Comparison of ENCODE assay signal across 19 cellular contexts in the genomic region with DNA sequence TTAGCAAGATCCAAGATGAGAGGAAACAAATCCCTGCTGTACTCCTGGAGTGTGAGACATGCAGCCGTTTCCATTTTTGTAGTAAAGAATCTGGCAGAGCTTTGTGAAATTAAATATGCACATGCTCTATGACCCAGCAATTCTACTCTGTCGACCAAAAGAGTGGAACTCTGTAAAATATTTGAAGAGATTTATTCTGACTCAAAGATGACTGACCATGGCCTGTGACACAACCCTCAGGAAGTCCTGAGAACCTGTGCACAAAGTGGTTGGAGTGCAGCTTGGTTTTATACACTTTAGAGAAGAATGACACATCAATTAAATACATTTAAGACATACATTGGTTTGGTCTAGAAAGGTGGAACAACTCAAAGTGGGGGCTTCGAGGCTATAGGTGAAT. TPM values are rescaled to one million over a fixed set of nuclear protein-coding genes. Genes with fewer than 3 reads are reported as not detected.
A peak's percentile ranks its signal among the peaks of the same experiment; 100 is the strongest.
DNase-seq lines count a peak whose midpoint lies in the region; ATAC-seq, FAIRE-seq and TF ChIP-seq lines count a peak whose summit lies in the region.
"Had no signal": no experiment of that assay in that cellular context is flagged by ENCODE, and none has a peak within 500 bp of the region (broad histone marks: within the 10 kb centered on the region; RNA-seq: fewer than 3 reads in every experiment).

No MANE protein-coding gene starts in this region.

- H3K27ac ChIP-seq in GM23248 (no peak overlapping the region), K562 (ENCODE audit: extremely low read depth, low read depth, low read length) (0 out of 3 replicates have a peak overlapping the region, but pooled peaks have one; percentile 5)
- H3K27ac ChIP-seq: A549 had no signal

- H3K36me3 ChIP-seq in GM23248 (ENCODE audit: low read depth) (no peaks in the 10 kb centered on the region), K562 (ENCODE audit: control insufficient read depth, insufficient read depth, low read length) (no peaks in the 10 kb centered on the region)

- WGBS in GM23248 (ENCODE audit: low coverage in 1 of 2, low lambda C conversion rate in 2 of 2, missing lambda C conversion rate in 2 of 2), 2 experiments, result 46 to 51% methylated on average over 3 of the region's 3 CpGs
- WGBS in K562 (ENCODE audit: insufficient coverage, low coverage, missing lambda C conversion rate), result 28% methylated on average over 3 of the region's 3 CpGs

- POLR2A ChIA-PET in K562 (lab: Yijun Ruan, JAX), result interaction anchor here (0.6 to 1.6 kb wide), 4 partner anchors 10 to 581 kb away, joined by 4 to 5 read pairs (median 4); partner anchors contain the start of gene KCNN3

- ATAC-seq in K562, result no peak
- peak; percentile 21 for ATAC-seq in stimulated activated effector memory CD8-positive, alpha-beta T cell treated with anti-CD3 and anti-CD28 coated beads, Interleukin-12 subunit alpha, Interleukin-12 subunit beta, amount 100 ng/mL, for 72 hours
- no peak for ATAC-seq in GM19023 (IDR thresholded peaks at IDR 0.05; ENCODE audit: unreplicated experiment)
- ATAC-seq: A549; CD8-positive, alpha-beta T cell had no signal

- H3K9me3 ChIP-seq in GM23248 (ENCODE audit: low read depth), result no peaks in the 10 kb centered on the region
- no peaks in the 10 kb centered on the region for H3K9me3 ChIP-seq in K562 (replicated peaks; ENCODE audit: control insufficient read depth, insufficient read depth, low read depth, low read length)

- H3K9me3 Mint-ChIP-seq in stimulated activated effector memory CD8-positive, alpha-beta T cell treated with anti-CD3 and anti-CD28 coated beads, Interleukin-12 subunit alpha, Interleukin-12 subunit beta, amount 100 ng/mL, for 72 hours, result no peaks in the 10 kb centered on the region
- H3K9me3 Mint-ChIP-seq: CD8-positive, alpha-beta T cell had no signal

- CTCF ChIA-PET in K562 (lab: Yijun Ruan, JAX; ENCODE audit: low intra/inter-chr PET ratio), result no interaction called here

- in situ Hi-C loops in GM23248 (cut with MboI) (no loop called here), K562 (cut with MboI) (no loop called here)

- no peak overlapping the region for H2AFZ ChIP-seq in GM23248
- H2AFZ ChIP-seq in K562 (ENCODE audit: low read depth, low read length), result peak overlapping the region; percentile 67

- no peaks in the 10 kb centered on the region for H3F3A ChIP-seq in GM23248 (ENCODE audit: insufficient read depth)

- H3K27ac Mint-ChIP-seq in stimulated activated effector memory CD8-positive, alpha-beta T cell treated with anti-CD3 and anti-CD28 coated beads, Interleukin-12 subunit alpha, Interleukin-12 subunit beta, amount 100 ng/mL, for 72 hours, result no peak overlapping the region
- H3K27ac Mint-ChIP-seq: CD14-positive monocyte; CD8-positive, alpha-beta T cell had no signal

- H4K20me1 ChIP-seq in GM23248 (ENCODE audit: insufficient read depth), result no peaks in the 10 kb centered on the region
- no peaks in the 10 kb centered on the region for H4K20me1 ChIP-seq in K562 (replicated peaks; ENCODE audit: control insufficient read depth, insufficient read depth, low read length)

- TF ChIP-seq POLR2A in K562 (conservative IDR thresholded peaks at IDR 0.05), result no peak

- no TSS peak for BruUV-seq in K562 (replicated peaks; lab: Mats Ljungman, UMichigan)

- no peaks in the 10 kb centered on the region for H3K4me1 ChIP-seq in GM23248 (ENCODE audit: insufficient read depth)
- peaks cover 12 to 14% of the 10 kb centered on the region in 2 experiments; a peak in 4 of 5 replicates for H3K4me1 ChIP-seq in K562 (replicated peaks in 1 of 2; ENCODE audit: control insufficient read depth in 2 of 2, insufficient read depth in 2 of 2, low read length in 2 of 2)
- H3K4me1 ChIP-seq: A549 had no signal

- no peak for FAIRE-seq in K562 (lab: Jason Lieb, UNC)
- FAIRE-seq: A549, D721Med had no signal

- H3K27me3 ChIP-seq in GM23248 (replicated peaks; ENCODE audit: insufficient read depth) (no peaks in the 10 kb centered on the region), K562 (ENCODE audit: control insufficient read depth in 2 of 2, insufficient read depth in 2 of 2, low read length in 2 of 2) (no peaks in the 10 kb centered on the region)

- no peaks in the 10 kb centered on the region for H3K79me2 ChIP-seq in GM23248 (ENCODE audit: insufficient read depth)
- no peaks in the 10 kb centered on the region for H3K79me2 ChIP-seq in K562 (ENCODE audit: control insufficient read depth, insufficient read depth, low read length)

- TF ChIP-seq EP300 in K562 (IDR thresholded peaks at IDR 0.05; ENCODE audit: low read length), result no peak

- no peaks in the 10 kb centered on the region for H3K9me2 ChIP-seq in GM23248 (ENCODE audit: insufficient read depth)

- TF ChIP-seq CTCF in K562 (IDR thresholded peaks at IDR 0.05 in 2 of 3, conservative IDR thresholded peaks at IDR 0.05 in 1 of 3; ENCODE audit: insufficient read depth in 2 of 3, low read depth in 1 of 3, low read length in 3 of 3), result no peak

- TF ChIP-seq RAD21 in K562 (CRISPR knock-in tag; conservative IDR thresholded peaks at IDR 0.05 in 1 of 2, IDR thresholded peaks at IDR 0.05 in 1 of 2), result no peak

- no peak overlapping the region for H3K4me3 ChIP-seq in GM23248
- no peak overlapping the region for H3K4me3 ChIP-seq in K562
- H3K4me3 ChIP-seq: A549 had no signal

- H3K4me2 ChIP-seq in GM23248 (ENCODE audit: unreplicated experiment) (no peak overlapping the region), K562 (ENCODE audit: insufficient read depth, low read length) (no peak overlapping the region)
- H3K4me2 ChIP-seq: A549 had no signal

- intact Hi-C loops in K562 (cut with micrococcal nuclease), result no loop called here

- H3K36me3 Mint-ChIP-seq in stimulated activated effector memory CD8-positive, alpha-beta T cell treated with anti-CD3 and anti-CD28 coated beads, Interleukin-12 subunit alpha, Interleukin-12 subunit beta, amount 100 ng/mL, for 72 hours, result no peaks in the 10 kb centered on the region
- H3K36me3 Mint-ChIP-seq: CD14-positive monocyte had no signal

- DNase-seq in GM23248, result peak; percentile 25
- DNase-seq in M059J (ENCODE audit: low read depth), result peak; percentile 32
- no peak for DNase-seq in K562 (ENCODE audit: extremely low read depth in 1 of 4, low spot score in 3 of 4)
- no peak for DNase-seq in stimulated activated effector memory CD8-positive, alpha-beta T cell treated with anti-CD3 and anti-CD28 coated beads, Interleukin-12 subunit alpha, Interleukin-12 subunit beta, amount 100 ng/mL, for 72 hours (ENCODE audit: low spot score in 2 of 2)
- DNase-seq in NCI-H226, result no peak
- no peak for DNase-seq in activated CD8-positive, alpha-beta memory T cell treated with anti-CD3 and anti-CD28 coated beads, Interleukin-2, amount 50 U/mL, for 48 hours
- DNase-seq: CD8-positive, alpha-beta T cell; COR-L47; DMS153; DMS79 treated with DMSO at 0.1 percent for 48 hours; GF-D8; H7; IMR-90 had no signal

- no peaks in the 10 kb centered on the region for H3K9me1 ChIP-seq in K562 (ENCODE audit: control insufficient read depth, insufficient read depth, low read length)

- H3K4me1 Mint-ChIP-seq in stimulated activated effector memory CD8-positive, alpha-beta T cell treated with anti-CD3 and anti-CD28 coated beads, Interleukin-12 subunit alpha, Interleukin-12 subunit beta, amount 100 ng/mL, for 72 hours, result no peaks in the 10 kb centered on the region
- H3K4me1 Mint-ChIP-seq: CD14-positive monocyte had no signal

- H3K9ac ChIP-seq in GM23248 (no peak overlapping the region), K562 (ENCODE audit: insufficient read depth in 1 of 2, low read depth in 2 of 2, low read length in 2 of 2) (no peak overlapping the region; a peak in 1 of 4 replicates)

- no peak overlapping the region for H3K4me3 Mint-ChIP-seq in stimulated activated effector memory CD8-positive, alpha-beta T cell treated with anti-CD3 and anti-CD28 coated beads, Interleukin-12 subunit alpha, Interleukin-12 subunit beta, amount 100 ng/mL, for 72 hours
- H3K4me3 Mint-ChIP-seq: CD14-positive monocyte; CD8-positive, alpha-beta T cell had no signal

RNA-seq across cellular contexts. Expression of gene HAX1, which starts 16.3 kb away (rescaled TPM):
- 142 and 169 TPM in 2 replicates for total RNA-seq in GM23248 (2014; rRNA removed; shearing (Covaris generic))
- polyA plus RNA-seq in GM23248 (2016; fragmentation: Nextera tagmentation; extraction: Ambion mirVana) (172 and 178 TPM in 2 replicates), K562 (2011; rRNA removed) (239 and 276 TPM in 2 replicates), K562 (2014; fragmentation: Illumina TruSeq; extraction: Trizol) (200 and 240 TPM in 2 replicates), K562 (2014; fragmentation: Nextera tagmentation; extraction: Ambion mirVana) (100 to 1,000 TPM; 447 to 492 TPM), K562 (2014; rRNA removed) (234 and 245 TPM in 2 replicates)
- total RNA-seq in M059J (2014; rRNA removed; shearing (Covaris generic)), result 92.3 and 123 TPM in 2 replicates
- total RNA-seq in K562 (2011; cell fraction: chromatin; rRNA removed; ENCODE audit: low replicate concordance), result 73.9 and 115 TPM in 2 replicates
- total RNA-seq in K562 (2011; cell fraction: nucleolus; rRNA removed), result 87.5 and 93.4 TPM in 2 replicates
- total RNA-seq in K562 (2011; cell fraction: nucleoplasm; rRNA removed), result 74.8 and 85.6 TPM in 2 replicates
- total RNA-seq in K562 (2014; rRNA removed) (182 and 218 TPM in 2 replicates), K562 (2014; rRNA removed; fragmentation: Illumina TruSeq; extraction: Trizol) (194 and 200 TPM in 2 replicates), K562 (2015; rRNA removed; fragmentation: Illumina TruSeq; extraction: Trizol) (167 and 172 TPM in 2 replicates), K562 (2021) (140 and 143 TPM in 2 replicates)
- polyA plus RNA-seq in K562 (2011; cell fraction: cytosol; rRNA removed), result 257 and 270 TPM in 2 replicates
- 237 and 330 TPM in 2 replicates for polyA plus RNA-seq in K562 (2011; cell fraction: nucleus; rRNA removed)
- 159 and 456 TPM in 2 replicates for polyA plus RNA-seq in K562 (2012)
- polyA minus RNA-seq in K562 (2011; rRNA and poly(A)+ RNA removed), result 100 and 110 TPM in 2 replicates
- polyA minus RNA-seq in K562 (2011; cell fraction: cytosol; rRNA and poly(A)+ RNA removed), result 55.1 and 55.3 TPM in 2 replicates
- 26.4 and 58.1 TPM in 2 replicates for polyA minus RNA-seq in K562 (2011; cell fraction: nucleus; rRNA and poly(A)+ RNA removed)

RNA-seq across cellular contexts. Expression of gene AQP10, which starts 32.2 kb away (rescaled TPM):
- not detected in 2 replicates for total RNA-seq in GM23248 (2014; rRNA removed; shearing (Covaris generic))
- polyA plus RNA-seq in GM23248 (2016; fragmentation: Nextera tagmentation; extraction: Ambion mirVana), result not detected in 2 replicates
- not detected in 2 replicates for total RNA-seq in M059J (2014; rRNA removed; shearing (Covaris generic))
- total RNA-seq in K562 (2011; cell fraction: chromatin; rRNA removed; ENCODE audit: low replicate concordance), result 12.4 and 39.7 TPM in 2 replicates
- 21.6 and 25.0 TPM in 2 replicates for total RNA-seq in K562 (2011; cell fraction: nucleolus; rRNA removed)
- total RNA-seq in K562 (2011; cell fraction: nucleoplasm; rRNA removed), result 21.3 and 24.8 TPM in 2 replicates
- 1.9 and 2.1 TPM in 2 replicates for total RNA-seq in K562 (2014; rRNA removed)
- 1.7 and 1.9 TPM in 2 replicates for total RNA-seq in K562 (2014; rRNA removed; fragmentation: Illumina TruSeq; extraction: Trizol)
- total RNA-seq in K562 (2015; rRNA removed; fragmentation: Illumina TruSeq; extraction: Trizol), result 1.3 and 1.5 TPM in 2 replicates
- 3.7 and 4.9 TPM in 2 replicates for total RNA-seq in K562 (2021)
- 9.7 and 20.6 TPM in 2 replicates for polyA plus RNA-seq in K562 (2011; rRNA removed)
- polyA plus RNA-seq in K562 (2011; cell fraction: cytosol; rRNA removed), result 16.4 and 28.3 TPM in 2 replicates
- 46.5 and 76.2 TPM in 2 replicates for polyA plus RNA-seq in K562 (2011; cell fraction: nucleus; rRNA removed)
- polyA plus RNA-seq in K562 (2012), result 6.3 and 8.5 TPM in 2 replicates
- polyA plus RNA-seq in K562 (2014; fragmentation: Illumina TruSeq; extraction: Trizol), result 5.6 and 7.4 TPM in 2 replicates
- under 1 TPM; 0.37 to 0.56 TPM for polyA plus RNA-seq in K562 (2014; fragmentation: Nextera tagmentation; extraction: Ambion mirVana)
- polyA plus RNA-seq in K562 (2014; rRNA removed), result 4.5 and 5.0 TPM in 2 replicates
- polyA minus RNA-seq in K562 (2011; rRNA and poly(A)+ RNA removed), result 4.2 and 5.3 TPM in 2 replicates
- 2.0 and 5.8 TPM in 2 replicates for polyA minus RNA-seq in K562 (2011; cell fraction: cytosol; rRNA and poly(A)+ RNA removed)
- polyA minus RNA-seq in K562 (2011; cell fraction: nucleus; rRNA and poly(A)+ RNA removed), result 6.1 and 21.7 TPM in 2 replicates
- total RNA-seq: CD8-positive, alpha-beta T cell; H7; IMR-90 had no signal
- polyA plus RNA-seq: A549, AG04450, BJ, IMR-90 had no signal

RNA-seq across cellular contexts. Expression of gene ATP8B2, which starts 36.6 kb away (rescaled TPM):
- total RNA-seq in GM23248 (2014; rRNA removed; shearing (Covaris generic)), result 200 and 203 TPM in 2 replicates
- polyA plus RNA-seq in GM23248 (2016; fragmentation: Nextera tagmentation; extraction: Ambion mirVana), result 17.6 and 20.1 TPM in 2 replicates
- total RNA-seq in M059J (2014; rRNA removed; shearing (Covaris generic)), result 48.6 and 57.2 TPM in 2 replicates
- total RNA-seq in K562 (2011; cell fraction: chromatin; rRNA removed; ENCODE audit: low replicate concordance), result 111 and 197 TPM in 2 replicates
- total RNA-seq in K562 (2011; cell fraction: nucleolus; rRNA removed), result 114 and 120 TPM in 2 replicates
- 96.1 and 116 TPM in 2 replicates for total RNA-seq in K562 (2011; cell fraction: nucleoplasm; rRNA removed)
- total RNA-seq in K562 (2014; rRNA removed), result 33.2 and 53.4 TPM in 2 replicates
- 16.0 and 16.9 TPM in 2 replicates for total RNA-seq in K562 (2014; rRNA removed; fragmentation: Illumina TruSeq; extraction: Trizol)
- 12.3 and 12.4 TPM in 2 replicates for total RNA-seq in K562 (2015; rRNA removed; fragmentation: Illumina TruSeq; extraction: Trizol)
- total RNA-seq in K562 (2021), result 28.4 and 29.8 TPM in 2 replicates
- polyA plus RNA-seq in K562 (2011; rRNA removed), result 21.5 and 33.4 TPM in 2 replicates
- 40.1 and 47.5 TPM in 2 replicates for polyA plus RNA-seq in K562 (2011; cell fraction: cytosol; rRNA removed)
- polyA plus RNA-seq in K562 (2011; cell fraction: nucleus; rRNA removed), result 95.1 and 98.0 TPM in 2 replicates
- 12.2 and 12.6 TPM in 2 replicates for polyA plus RNA-seq in K562 (2012)
- polyA plus RNA-seq in K562 (2014; fragmentation: Illumina TruSeq; extraction: Trizol), result 18.4 and 22.1 TPM in 2 replicates
- polyA plus RNA-seq in K562 (2014; fragmentation: Nextera tagmentation; extraction: Ambion mirVana), result under 1 TPM; 0.27 to 0.58 TPM
- 23.8 and 29.4 TPM in 2 replicates for polyA plus RNA-seq in K562 (2014; rRNA removed)
- polyA minus RNA-seq in K562 (2011; rRNA and poly(A)+ RNA removed), result 24.4 and 25.3 TPM in 2 replicates
- polyA minus RNA-seq in K562 (2011; cell fraction: cytosol; rRNA and poly(A)+ RNA removed), result 14.8 and 19.1 TPM in 2 replicates
- polyA minus RNA-seq in K562 (2011; cell fraction: nucleus; rRNA and poly(A)+ RNA removed), result 25.3 and 46.8 TPM in 2 replicates

Comparison
In these comparisons a context has a peak if more than half of its experiments do, and no peak if none do; other contexts are left out.
1. DNase-seq: peak in GM23248 (single experiment) and M059J (single experiment); none in K562 (0 of 4), stimulated activated effector memory CD8-positive, alpha-beta T cell treated with anti-CD3 and anti-CD28 coated beads, Interleukin-12 subunit alpha, Interleukin-12 subunit beta, amount 100 ng/mL, for 72 hours (0 of 2), NCI-H226 (single experiment) and activated CD8-positive, alpha-beta memory T cell treated with anti-CD3 and anti-CD28 coated beads, Interleukin-2, amount 50 U/mL, for 48 hours (single experiment).